Comparison of ENCODE assay signal across 8 cellular contexts in genomic region chr1:36385410-36386261, GRCh38. TPM values are rescaled to one million over a fixed set of nuclear protein-coding genes. Genes with fewer than 3 reads are reported as not detected.
DNase-seq lines count a peak whose midpoint lies in the region; ATAC-seq, FAIRE-seq and TF ChIP-seq lines count a peak whose summit lies in the region.

Gene STK40 (minus strand): TSS chr1:36385924. CDS start chr1:36361332, 24,592 bp downstream.

- no peak for TF ChIP-seq CTCF in colonic mucosa (IDR thresholded peaks at IDR 0.05)

- H3K27ac ChIP-seq in colonic mucosa: peak within 1 kb of the TSS; percentile 97

- FAIRE-seq in GM19239 (lab: Jason Lieb, UNC): no peak

- H3K4me3 ChIP-seq in colonic mucosa: peak within 1 kb of the TSS; percentile 96

- intact Hi-C loops in colonic mucosa (cut with DNase I): no loop called here

- H3K27me3 ChIP-seq in colonic mucosa: no peaks in the 10 kb centered on the region

- peaks cover 4% of the 10 kb centered on the region for H3K4me1 ChIP-seq in colonic mucosa

- no peaks in the 10 kb centered on the region for H3K9me3 ChIP-seq in colonic mucosa

- peak; percentile 73 for ATAC-seq in HG03457 (IDR thresholded peaks at IDR 0.05; ENCODE audit: unreplicated experiment)

- no peaks in the 10 kb centered on the region for H3K36me3 ChIP-seq in colonic mucosa

- peak within 1 kb of the TSS; percentile 86 to 95 for H3K9ac ChIP-seq in colonic mucosa (ENCODE audit: low read depth in 2 of 2, low read length in 2 of 2)

- DNase-seq in AML-193 (lab: John Stamatoyannopoulos, UW) (peak; percentile 96 to 97), GM19239 (ENCODE audit: insufficient read length, low spot score) (peak; percentile 84), NCI-H524 treated with DMSO at 0.1 percent for 48 hours (lab: John Stamatoyannopoulos, UW) (peak; percentile 88), colonic mucosa (peak; percentile 99), kidney tubule cell (ENCODE audit: low spot score) (peak; percentile 99)
- DNase-seq in activated CD4-positive, alpha-beta T cell treated with anti-CD3 and anti-CD28 coated beads for 48 hours: peak; percentile 98
- peak; percentile 95 to 99 (median 96) for DNase-seq in stimulated activated CD4-positive, alpha-beta T cell treated with anti-CD3 and anti-CD28 coated beads, Interleukin-1b, Interleukin-23, amount 100 ng/mL, for 24 hours (ENCODE audit: low read depth in 4 of 4, low spot score in 1 of 4)

RNA-seq across cellular contexts. Expression of gene STK40, which starts in this region (rescaled TPM):
- 10 to 100 TPM; 56.6 to 69.7 TPM for total RNA-seq in colonic mucosa

Comparison
In these comparisons a context has a peak if more than half of its experiments do, and no peak if none do; other contexts are left out.
1. Peak in every context shown above with its lines: DNase-seq, ATAC-seq, H3K4me3 ChIP-seq and H3K27ac ChIP-seq.